15 cellular contexts compared by ENCODE assay signal in genomic region chr22:50670914-50671538, GRCh38. TPM values are rescaled to one million over a fixed set of nuclear protein-coding genes. Genes with fewer than 3 reads are reported as not detected.
A peak's percentile ranks its signal among the peaks of the same experiment; 100 is the strongest.
DNase-seq lines count a peak whose midpoint lies in the region; ATAC-seq, FAIRE-seq and TF ChIP-seq lines count a peak whose summit lies in the region.
"Had no signal": no experiment of that assay in that cellular context is flagged by ENCODE, and none has a peak within 500 bp of the region (broad histone marks: within the 10 kb centered on the region; RNA-seq: fewer than 3 reads in every experiment).

No MANE protein-coding gene starts in this region.

- H3K27me3 Mint-ChIP-seq in MCF 10A (ENCODE audit: insufficient read depth, unreplicated experiment) = peaks cover 46% of the 10 kb centered on the region
- peaks cover 65 to 75% of the 10 kb centered on the region in 2 donors for H3K27me3 Mint-ChIP-seq in effector memory CD8-positive, alpha-beta T cell
- peaks cover 31% of the 10 kb centered on the region for H3K27me3 Mint-ChIP-seq in neural crest cell (ENCODE audit: low read depth)
- H3K27me3 Mint-ChIP-seq in type B pancreatic cell = peaks cover 39% of the 10 kb centered on the region

- H3K9me3 ChIP-seq in breast epithelium (no peaks in the 10 kb centered on the region), small intestine (ENCODE audit: control insufficient read depth, low read depth) (no peaks in the 10 kb centered on the region)

- H3K27ac Mint-ChIP-seq in MCF 10A (ENCODE audit: low read depth, unreplicated experiment) (no peak overlapping the region), neural crest cell (ENCODE audit: unreplicated experiment) (no peak overlapping the region), type B pancreatic cell (peak overlapping the region; percentile 49)
- H3K27ac Mint-ChIP-seq in effector memory CD8-positive, alpha-beta T cell = peak overlapping the region; percentile 20 to 79

- H3K36me3 Mint-ChIP-seq in MCF 10A (ENCODE audit: insufficient read depth, unreplicated experiment) (no peaks in the 10 kb centered on the region), neural crest cell (ENCODE audit: low read depth) (no peaks in the 10 kb centered on the region), type B pancreatic cell (no peaks in the 10 kb centered on the region)
- peaks cover 8% of the 10 kb centered on the region for H3K36me3 Mint-ChIP-seq in effector memory CD8-positive, alpha-beta T cell (ENCODE audit: insufficient read depth)
- H3K36me3 Mint-ChIP-seq: CD4-positive, CD25-positive, alpha-beta regulatory T cell had no signal

- no peak for FAIRE-seq in small intestine (lab: Jason Lieb, UNC)

- 48 to 57% (median 52%) methylated on average over 10 of the region's 10 CpGs for WGBS in small intestine, 3 donors

- no TSS peak for BruUV-seq in MCF 10A (replicated peaks; lab: Mats Ljungman, UMichigan)

- DNase-seq in breast epithelium (ENCODE audit: low spot score in 2 of 2) (no peak), MCF 10A (ENCODE audit: unreplicated experiment) (no peak), neural crest cell (ENCODE audit: low read depth, low spot score) (no peak), type B pancreatic cell (ENCODE audit: extremely low spot score, unreplicated experiment) (no peak), small intestine (no peak)
- DNase-seq in effector memory CD8-positive, alpha-beta T cell = no peak
- DNase-seq: activated CD4-positive, alpha-beta T cell treated with anti-CD3 and anti-CD28 coated beads for 4 hours; activated T-cell treated with anti-CD3 and anti-CD28 coated beads, Interleukin-2, amount 50 U/mL, for 4 hours; CD4-positive, CD25-positive, alpha-beta regulatory T cell; DMS79; NCI-H345; SHP77 treated with DMSO at 0.1 percent for 48 hours; stimulated activated CD4-positive, alpha-beta T cell treated with anti-CD3 and anti-CD28 coated beads, Interleukin-1b, Interleukin-23, amount 100 ng/mL, for 48 hours had no signal

- H3K4me3 Mint-ChIP-seq in MCF 10A (ENCODE audit: unreplicated experiment) (no peak overlapping the region), neural crest cell (peak overlapping the region; percentile 78), type B pancreatic cell (peak overlapping the region; percentile 73)
- H3K4me3 Mint-ChIP-seq in effector memory CD8-positive, alpha-beta T cell = no peak overlapping the region
- H3K4me3 Mint-ChIP-seq: activated T-cell treated with anti-CD3 and anti-CD28 coated beads, Interleukin-2, amount 50 U/mL, for 4 hours had no signal

- peaks cover 6% of the 10 kb centered on the region for H3K4me1 Mint-ChIP-seq in MCF 10A (ENCODE audit: insufficient read depth, unreplicated experiment)
- peaks cover 8 to 9% of the 10 kb centered on the region in 2 donors for H3K4me1 Mint-ChIP-seq in effector memory CD8-positive, alpha-beta T cell (ENCODE audit: low read depth in 2 of 2)
- peaks cover 14% of the 10 kb centered on the region for H3K4me1 Mint-ChIP-seq in neural crest cell
- peaks cover 16% of the 10 kb centered on the region for H3K4me1 Mint-ChIP-seq in type B pancreatic cell (ENCODE audit: unreplicated experiment)

- no peaks in the 10 kb centered on the region for H3K9me3 Mint-ChIP-seq in MCF 10A (ENCODE audit: unreplicated experiment)
- no peaks in the 10 kb centered on the region for H3K9me3 Mint-ChIP-seq in effector memory CD8-positive, alpha-beta T cell
- no peaks in the 10 kb centered on the region for H3K9me3 Mint-ChIP-seq in neural crest cell
- no peaks in the 10 kb centered on the region for H3K9me3 Mint-ChIP-seq in type B pancreatic cell
- H3K9me3 Mint-ChIP-seq: activated T-cell treated with anti-CD3 and anti-CD28 coated beads, Interleukin-2, amount 50 U/mL, for 4 hours had no signal

- H3K27ac ChIP-seq in breast epithelium = peak overlapping the region; percentile 10 to 91
- peak overlapping the region in 1 of 2 donors; percentile 71 for H3K27ac ChIP-seq in small intestine (ENCODE audit: low read depth in 1 of 2, low read length in 1 of 2)

- intact Hi-C loops in breast epithelium (cut with DNase I; ENCODE audit: low total_unique reads) = no loop called here
- intact Hi-C loops in MCF 10A (cut with micrococcal nuclease) = no loop called here

- H3K36me3 ChIP-seq in breast epithelium = no peaks in the 10 kb centered on the region
- H3K36me3 ChIP-seq in small intestine (ENCODE audit: control insufficient read depth in 2 of 2, insufficient read depth in 2 of 2, low read length in 2 of 2) = no peaks in the 10 kb centered on the region

- POLR2A ChIA-PET in MCF 10A (lab: Yijun Ruan, JAX) = interaction anchor here (0.9 kb wide), 1 partner anchor 14 kb away, joined by 5 read pairs; no protein-coding TSS in a partner anchor

- H3K4me1 ChIP-seq in breast epithelium (peaks cover 6% of the 10 kb centered on the region in 2 donors), small intestine (ENCODE audit: control insufficient read depth in 2 of 2, insufficient read depth in 1 of 2, low read depth in 1 of 2, low read length in 1 of 2) (no peaks in the 10 kb centered on the region)

- no peak for TF ChIP-seq POLR2A in breast epithelium (IDR thresholded peaks at IDR 0.05)

- CTCF ChIA-PET in MCF 10A (lab: Yijun Ruan, JAX) = no interaction called here

- no peak for ATAC-seq in effector memory CD8-positive, alpha-beta T cell (replicated peaks)
- no peak for ATAC-seq in GM18861 (IDR thresholded peaks at IDR 0.05; ENCODE audit: unreplicated experiment)
- ATAC-seq in HG03159 (IDR thresholded peaks at IDR 0.05; ENCODE audit: unreplicated experiment) = no peak
- ATAC-seq: activated T-cell treated with anti-CD3 and anti-CD28 coated beads, Interleukin-2, amount 50 U/mL, for 4 hours had no signal

- H3K4me3 ChIP-seq in breast epithelium = no peak overlapping the region
- H3K4me3 ChIP-seq in small intestine (ENCODE audit: low read depth in 1 of 2, low read length in 2 of 2) = no peak overlapping the region

- H3K27me3 ChIP-seq in breast epithelium (no peaks in the 10 kb centered on the region), small intestine (ENCODE audit: control insufficient read depth in 2 of 2, insufficient read depth in 2 of 2, low read length in 2 of 2) (peaks cover 11 to 27% of the 10 kb centered on the region in 2 donors)

- TF ChIP-seq CTCF in breast epithelium (IDR thresholded peaks at IDR 0.05) = no peak
- TF ChIP-seq CTCF in MCF 10A (IDR thresholded peaks at IDR 0.05; ENCODE audit: unreplicated experiment) = no peak
- TF ChIP-seq CTCF in neural crest cell (conservative IDR thresholded peaks at IDR 0.05) = no peak
- no peak for TF ChIP-seq CTCF in type B pancreatic cell (conservative IDR thresholded peaks at IDR 0.05)

RNA-seq across cellular contexts. Expression of gene SHANK3, which starts 1.6 kb away (rescaled TPM):
- total RNA-seq in breast epithelium (10 to 100 TPM in 1 of 3 donors, 1 to 10 TPM in 2; 4.8 to 28.8 (median 5.9) TPM), MCF 10A (2022) (1.2 and 1.9 TPM in 2 replicates), neural crest cell (15.2 and 15.4 TPM in 2 replicates), type B pancreatic cell (ENCODE audit: low replicate concordance) (6.8 and 13.1 TPM in 2 replicates)
- polyA plus RNA-seq in small intestine = 10 to 100 TPM in 1 of 3 donors, under 1 TPM in 2; 0.27 to 10.0 (median 0.45) TPM
- polyA plus RNA-seq: CD4-positive, CD25-positive, alpha-beta regulatory T cell had no signal

RNA-seq across cellular contexts. Expression of gene ARSA, which starts 43.1 kb away (rescaled TPM):
- total RNA-seq in breast epithelium = 10 to 100 TPM; 23.8 to 39.0 (median 36.3) TPM
- total RNA-seq in MCF 10A (2022) = 21.3 and 22.0 TPM in 2 replicates
- total RNA-seq in neural crest cell = 14.6 and 16.1 TPM in 2 replicates
- total RNA-seq in type B pancreatic cell (ENCODE audit: low replicate concordance) = 26.1 and 32.1 TPM in 2 replicates
- 10 to 100 TPM; 28.2 to 85.9 (median 79.8) TPM for polyA plus RNA-seq in small intestine

Comparison
In these comparisons a context has a peak if more than half of its experiments do, and no peak if none do; other contexts are left out.
1. H3K27ac Mint-ChIP-seq: peak in effector memory CD8-positive, alpha-beta T cell (2 of 2) and type B pancreatic cell (single experiment); none in MCF 10A (single experiment) and neural crest cell (single experiment).
2. H3K4me3 Mint-ChIP-seq: peak in neural crest cell (single experiment) and type B pancreatic cell (single experiment); none in MCF 10A (single experiment) and effector memory CD8-positive, alpha-beta T cell (0 of 2).